1 cellular context compared by ENCODE assay signal in the genomic region with DNA sequence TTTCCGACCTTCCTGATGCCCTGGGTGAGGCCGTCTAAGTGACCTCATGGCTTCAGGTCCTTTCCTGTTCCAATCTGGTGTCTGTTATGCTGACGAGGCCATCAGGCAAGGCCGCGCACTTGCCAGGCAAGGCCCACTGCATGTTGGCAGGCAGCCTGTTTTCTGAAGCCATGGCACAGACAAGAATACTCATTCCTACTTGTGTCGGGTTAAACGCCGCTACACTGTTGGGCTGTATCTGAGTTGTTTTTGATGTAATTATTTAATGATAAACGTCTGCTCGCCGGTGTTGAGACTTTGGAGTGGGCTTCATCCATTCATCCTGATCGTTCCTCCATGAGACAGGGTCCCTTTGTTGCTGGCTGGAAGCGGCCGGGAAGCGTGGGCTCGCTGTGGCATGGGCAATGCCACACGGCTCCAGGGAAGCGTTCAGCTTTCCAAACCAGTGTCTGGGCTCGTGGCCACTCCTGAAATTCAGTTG.
TF ChIP-seq lines count a peak whose summit lies in the region.

No MANE protein-coding gene starts in this region.

TF ChIP-seq in SK-N-SH, 30 proteins besides CTCF, POLR2A, EP300 and RAD21 (continued from another document):
- TF ChIP-seq, protein P1, sequence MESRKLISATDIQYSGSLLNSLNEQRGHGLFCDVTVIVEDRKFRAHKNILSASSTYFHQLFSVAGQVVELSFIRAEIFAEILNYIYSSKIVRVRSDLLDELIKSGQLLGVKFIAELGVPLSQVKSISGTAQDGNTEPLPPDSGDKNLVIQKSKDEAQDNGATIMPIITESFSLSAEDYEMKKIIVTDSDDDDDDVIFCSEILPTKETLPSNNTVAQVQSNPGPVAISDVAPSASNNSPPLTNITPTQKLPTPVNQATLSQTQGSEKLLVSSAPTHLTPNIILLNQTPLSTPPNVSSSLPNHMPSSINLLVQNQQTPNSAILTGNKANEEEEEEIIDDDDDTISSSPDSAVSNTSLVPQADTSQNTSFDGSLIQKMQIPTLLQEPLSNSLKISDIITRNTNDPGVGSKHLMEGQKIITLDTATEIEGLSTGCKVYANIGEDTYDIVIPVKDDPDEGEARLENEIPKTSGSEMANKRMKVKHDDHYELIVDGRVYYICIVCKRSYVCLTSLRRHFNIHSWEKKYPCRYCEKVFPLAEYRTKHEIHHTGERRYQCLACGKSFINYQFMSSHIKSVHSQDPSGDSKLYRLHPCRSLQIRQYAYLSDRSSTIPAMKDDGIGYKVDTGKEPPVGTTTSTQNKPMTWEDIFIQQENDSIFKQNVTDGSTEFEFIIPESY (IDR thresholded peaks at IDR 0.05; ENCODE audit: borderline replicate concordance, low read depth), result no peak
- no peak for TF ChIP-seq FOXM1 (IDR thresholded peaks at IDR 0.05; ENCODE audit: low read depth)
- TF ChIP-seq, protein P2, sequence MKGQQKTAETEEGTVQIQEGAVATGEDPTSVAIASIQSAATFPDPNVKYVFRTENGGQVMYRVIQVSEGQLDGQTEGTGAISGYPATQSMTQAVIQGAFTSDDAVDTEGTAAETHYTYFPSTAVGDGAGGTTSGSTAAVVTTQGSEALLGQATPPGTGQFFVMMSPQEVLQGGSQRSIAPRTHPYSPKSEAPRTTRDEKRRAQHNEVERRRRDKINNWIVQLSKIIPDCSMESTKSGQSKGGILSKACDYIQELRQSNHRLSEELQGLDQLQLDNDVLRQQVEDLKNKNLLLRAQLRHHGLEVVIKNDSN (IDR thresholded peaks at IDR 0.05; ENCODE audit: borderline replicate concordance, low read depth), result no peak
